In genomic region chr1:23895082-23895481, GRCh38 we compare ENCODE assay signal across 21 cellular contexts.
"Had no signal": no experiment of that assay in that cellular context is flagged by ENCODE, and none has a peak within 500 bp of the region (broad histone marks: within the 10 kb centered on the region; RNA-seq: fewer than 3 reads in every experiment).

No MANE protein-coding gene starts in this region.

- FAIRE-seq: TTC549 had no signal

- H3K4me3 Mint-ChIP-seq: activated CD4-positive, alpha-beta memory T cell treated with anti-CD3 and anti-CD28 coated beads for 36 hours; activated naive CD8-positive, alpha-beta T cell treated with anti-CD3 and anti-CD28 coated beads for 36 hours; immature natural killer cell; natural killer cell had no signal

- H3K27ac ChIP-seq: breast epithelium, esophagus squamous epithelium, stomach, thoracic aorta, uterus had no signal

- H3K36me3 Mint-ChIP-seq: activated CD4-positive, alpha-beta memory T cell treated with anti-CD3 and anti-CD28 coated beads for 36 hours; activated naive CD8-positive, alpha-beta T cell treated with anti-CD3 and anti-CD28 coated beads for 36 hours; immature natural killer cell; natural killer cell had no signal

- H3K27me3 ChIP-seq: breast epithelium, esophagus squamous epithelium, stomach, uterus had no signal

- DNase-seq: activated CD4-positive, alpha-beta memory T cell treated with anti-CD3 and anti-CD28 coated beads for 36 hours; activated gamma-delta T cell; activated naive CD8-positive, alpha-beta T cell treated with anti-CD3 and anti-CD28 coated beads for 36 hours; activated T-cell treated with anti-CD3 and anti-CD28 coated beads, Interleukin-2, amount 50 U/mL, for 48 hours; aorta; esophagus squamous epithelium; foreskin fibroblast; glutamatergic neuron; immature natural killer cell; natural killer cell; occipital lobe; stimulated activated CD4-positive, alpha-beta T cell treated with anti-CD3 and anti-CD28 coated beads, Interleukin-15, amount 100 ng/mL, for 24 hours; stimulated activated CD4-positive, alpha-beta T cell treated with anti-CD3 and anti-CD28 coated beads, Interleukin-4, amount 100 ng/mL, for 24 hours; stomach; T-helper 2 cell; uterus had no signal

- H3K9me3 Mint-ChIP-seq: activated CD4-positive, alpha-beta memory T cell treated with anti-CD3 and anti-CD28 coated beads for 36 hours; activated naive CD8-positive, alpha-beta T cell treated with anti-CD3 and anti-CD28 coated beads for 36 hours; immature natural killer cell; natural killer cell had no signal

- H3K27ac Mint-ChIP-seq: activated CD4-positive, alpha-beta memory T cell treated with anti-CD3 and anti-CD28 coated beads for 36 hours; activated naive CD8-positive, alpha-beta T cell treated with anti-CD3 and anti-CD28 coated beads for 36 hours; immature natural killer cell; natural killer cell; progenitor cell of endocrine pancreas had no signal

- H3K4me3 ChIP-seq: breast epithelium, esophagus squamous epithelium, stomach, thoracic aorta, uterus had no signal

- H3K27me3 Mint-ChIP-seq: activated naive CD8-positive, alpha-beta T cell treated with anti-CD3 and anti-CD28 coated beads for 36 hours had no signal

- ATAC-seq: activated CD4-positive, CD25-positive, alpha-beta regulatory T cell treated with anti-CD3 and anti-CD28 coated beads, Interleukin-2, amount 50 U/mL, for 24 hours; natural killer cell had no signal
